ENCODE assay signal across 18 cellular contexts in the genomic region with DNA sequence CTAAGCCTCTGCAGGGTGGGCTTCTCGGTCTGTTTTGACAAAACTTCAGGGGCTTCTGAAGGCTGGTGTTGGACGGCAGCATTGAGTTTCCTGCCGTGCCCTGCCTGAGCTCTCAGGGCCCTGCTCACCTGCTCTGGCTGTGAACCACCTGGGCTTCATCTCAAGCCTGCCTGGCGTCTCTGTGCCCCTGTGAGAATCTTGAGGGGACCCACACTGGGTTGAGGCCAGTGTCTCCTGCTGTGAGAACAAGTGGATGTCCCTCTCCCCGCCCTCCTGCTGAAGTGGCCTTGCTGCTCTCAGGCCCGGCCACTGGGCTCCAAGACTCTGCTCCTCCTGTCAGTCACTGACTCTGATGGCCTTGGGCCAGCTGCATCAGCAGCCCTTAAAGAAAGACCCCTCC. TPM values are rescaled to one million over a fixed set of nuclear protein-coding genes. Genes with fewer than 3 reads are reported as not detected.
DNase-seq lines count a peak whose midpoint lies in the region; ATAC-seq, FAIRE-seq and TF ChIP-seq lines count a peak whose summit lies in the region.
"Had no signal": no experiment of that assay in that cellular context is flagged by ENCODE, and none has a peak within 500 bp of the region (broad histone marks: within the 10 kb centered on the region; RNA-seq: fewer than 3 reads in every experiment).

No MANE protein-coding gene starts in this region.

- H3K27me3 Mint-ChIP-seq in IgD-negative memory B cell = no peaks in the 10 kb centered on the region
- no peaks in the 10 kb centered on the region for H3K27me3 Mint-ChIP-seq in effector memory CD8-positive, alpha-beta T cell
- H3K27me3 Mint-ChIP-seq in neural crest cell (ENCODE audit: low read depth) = no peaks in the 10 kb centered on the region

- ATAC-seq in left ventricle myocardium superior (no peak), HG03469 (IDR thresholded peaks at IDR 0.05; ENCODE audit: unreplicated experiment) (no peak)
- no peak for ATAC-seq in effector memory CD8-positive, alpha-beta T cell (replicated peaks)

- H3K9me3 ChIP-seq in left ventricle myocardium inferior (replicated peaks) (no peaks in the 10 kb centered on the region), Peyer's patch (no peaks in the 10 kb centered on the region)

- no peak for FAIRE-seq in GM12892 (lab: Jason Lieb, UNC)
- FAIRE-seq: A204.1, H54 had no signal

- H3K4me3 ChIP-seq in left ventricle myocardium inferior (no peak overlapping the region), Peyer's patch (no peak overlapping the region)

- no peaks in the 10 kb centered on the region for H3K27me3 ChIP-seq in left ventricle myocardium inferior (ENCODE audit: low read depth)
- H3K27me3 ChIP-seq in Peyer's patch = no peaks in the 10 kb centered on the region

- H3K27ac Mint-ChIP-seq in IgD-negative memory B cell = peak overlapping the region in 2 of 3 donors; percentile 12 to 77
- H3K27ac Mint-ChIP-seq in effector memory CD8-positive, alpha-beta T cell = peak overlapping the region; percentile 47 to 76
- H3K27ac Mint-ChIP-seq in neural crest cell (ENCODE audit: unreplicated experiment) = peak overlapping the region; percentile 59

- no peak for DNase-seq in left ventricle myocardium inferior
- DNase-seq in left ventricle myocardium superior = no peak
- DNase-seq in effector memory CD8-positive, alpha-beta T cell = no peak
- DNase-seq in neural crest cell (ENCODE audit: low read depth, low spot score) = no peak
- no peak for DNase-seq in Peyer's patch
- DNase-seq in GM12892 (ENCODE audit: insufficient read length) = no peak
- DNase-seq: COR-L47, DMS79, Kasumi-1, NCI-H1694 treated with DMSO at 0.1 percent for 48 hours, NCI-H446 treated with DMSO at 0.1 percent for 48 hours, NCI-H526 treated with DMSO at 0.1 percent for 48 hours, SIG-M5 had no signal

- H3K4me1 ChIP-seq in left ventricle myocardium inferior = peaks cover 31% of the 10 kb centered on the region
- H3K4me1 ChIP-seq in Peyer's patch = peaks cover 0 to 6% (median 0%) of the 10 kb centered on the region in 4 donors

- H3K36me3 Mint-ChIP-seq in IgD-negative memory B cell (peaks cover 3% of the 10 kb centered on the region), neural crest cell (ENCODE audit: low read depth) (peaks cover 5% of the 10 kb centered on the region)
- peaks cover 58% of the 10 kb centered on the region for H3K36me3 Mint-ChIP-seq in effector memory CD8-positive, alpha-beta T cell (ENCODE audit: insufficient read depth)

- peak overlapping the region in 1 of 4 donors; percentile 32 for H3K4me3 Mint-ChIP-seq in IgD-negative memory B cell
- no peak overlapping the region for H3K4me3 Mint-ChIP-seq in effector memory CD8-positive, alpha-beta T cell
- peak overlapping the region; percentile 31 for H3K4me3 Mint-ChIP-seq in neural crest cell
- H3K4me3 Mint-ChIP-seq: CD14-positive monocyte had no signal

- TF ChIP-seq CTCF in left ventricle myocardium inferior (IDR thresholded peaks at IDR 0.05; ENCODE audit: borderline replicate concordance) (no peak), neural crest cell (conservative IDR thresholded peaks at IDR 0.05) (no peak), Peyer's patch (IDR thresholded peaks at IDR 0.05) (no peak)

- intact Hi-C loops in left ventricle myocardium inferior (cut with micrococcal nuclease) = no loop called here
- intact Hi-C loops in left ventricle myocardium superior (cut with micrococcal nuclease) = no loop called here

- H3K27ac ChIP-seq in left ventricle myocardium inferior (replicated peaks) (peak overlapping the region; percentile 77), Peyer's patch (no peak overlapping the region)

- TF ChIP-seq POLR2A in Peyer's patch (IDR thresholded peaks at IDR 0.05) = no peak
- TF ChIP-seq POLR2A in GM12892 (IDR thresholded peaks at IDR 0.05; ENCODE audit: low read depth, low read length) = no peak

- H3K4me1 Mint-ChIP-seq in IgD-negative memory B cell (no peaks in the 10 kb centered on the region), neural crest cell (peaks cover 21% of the 10 kb centered on the region)
- H3K4me1 Mint-ChIP-seq in effector memory CD8-positive, alpha-beta T cell (ENCODE audit: low read depth in 2 of 2) = peaks cover 6% of the 10 kb centered on the region in 2 donors
- H3K4me1 Mint-ChIP-seq: CD14-positive monocyte had no signal

- H3K9me3 Mint-ChIP-seq in IgD-negative memory B cell (no peaks in the 10 kb centered on the region), neural crest cell (no peaks in the 10 kb centered on the region)
- no peaks in the 10 kb centered on the region for H3K9me3 Mint-ChIP-seq in effector memory CD8-positive, alpha-beta T cell
- H3K9me3 Mint-ChIP-seq: CD14-positive monocyte had no signal

- H3K36me3 ChIP-seq in left ventricle myocardium inferior (peaks cover 64% of the 10 kb centered on the region), Peyer's patch (peaks cover 0 to 67% (median 0%) of the 10 kb centered on the region in 3 donors)

RNA-seq across cellular contexts. Expression of a gene that starts 30.3 kb away (rescaled TPM):
- total RNA-seq in left ventricle myocardium inferior = 27.1 TPM
- total RNA-seq in left ventricle myocardium superior = 25.7 TPM
- polyA plus RNA-seq in IgD-negative memory B cell = 30.4 TPM
- 39.7 and 41.9 TPM in 2 replicates for total RNA-seq in neural crest cell
- 100 to 1,000 TPM in 1 of 4 donors, 10 to 100 TPM in 3; 55.0 to 131 (median 92.4) TPM for total RNA-seq in Peyer's patch
- 25.0 TPM for polyA plus RNA-seq in GM12892 (2012; ENCODE audit: missing spikeins)

RNA-seq across cellular contexts. Expression of a gene that starts 39.5 kb away (rescaled TPM):
- total RNA-seq in left ventricle myocardium inferior (8.3 TPM), left ventricle myocardium superior (3.2 TPM), neural crest cell (19.5 and 20.9 TPM in 2 replicates), Peyer's patch (1 to 10 TPM; 3.3 to 4.8 (median 3.4) TPM)
- polyA plus RNA-seq in IgD-negative memory B cell = 16.8 TPM
- 1.4 TPM for polyA plus RNA-seq in GM12892 (2012; ENCODE audit: missing spikeins)

RNA-seq across cellular contexts. Expression of a gene that starts 54.0 kb away (rescaled TPM):
- total RNA-seq in left ventricle myocardium inferior = 18.3 TPM
- 17.9 TPM for total RNA-seq in left ventricle myocardium superior
- polyA plus RNA-seq in IgD-negative memory B cell = 61.5 TPM
- 29.4 and 33.8 TPM in 2 replicates for total RNA-seq in neural crest cell
- total RNA-seq in Peyer's patch = 10 to 100 TPM; 14.9 to 49.2 (median 30.0) TPM
- 23.3 TPM for polyA plus RNA-seq in GM12892 (2012; ENCODE audit: missing spikeins)
